25 cellular contexts compared by ENCODE assay signal in genomic region chr12:30525171-30525570, GRCh38.
"Had no signal": no experiment of that assay in that cellular context is flagged by ENCODE, and none has a peak within 500 bp of the region (broad histone marks: within the 10 kb centered on the region; RNA-seq: fewer than 3 reads in every experiment).

No MANE protein-coding gene starts in this region.

- ATAC-seq: left colon; left ventricle myocardium superior; natural killer cell treated with Interleukin-12 subunit alpha and Interleukin-12 subunit beta and Interleukin-15 and Interleukin-18, amount 100 ng/mL, for 72 hours; psoas muscle; sciatic nerve; stimulated activated naive B cell treated with anti-CD40 and anti-IgM and Interleukin-4, amounts not matched to agents 10 μg/mL and 1 μg/mL and 100 μg/mL, for 72 hours; stimulated activated naive CD8-positive, alpha-beta T cell treated with anti-CD3 and anti-CD28 coated beads, Interleukin-15, amount 100 ng/mL, for 72 hours had no signal

- DNase-seq: cortex of kidney; dorsolateral prefrontal cortex; effector CD8-positive, alpha-beta T cell; foreskin melanocyte; head of caudate nucleus; hippocampal formation; left colon; left ventricle myocardium superior; mesenchymal stem cell; midbrain; nucleus accumbens; psoas muscle; retina; spleen; stimulated activated CD4-positive, alpha-beta T cell treated with anti-CD3 and anti-CD28 coated beads, Interleukin-2, amount 100 ng/mL, for 24 hours; stimulated activated CD4-positive, alpha-beta T cell treated with anti-CD3 and anti-CD28 coated beads, Interleukin-4, amount 100 ng/mL, for 4 hours; stimulated activated naive B cell treated with anti-CD40 and anti-IgM and Interleukin-4, amounts not matched to agents 10 μg/mL and 1 μg/mL and 100 μg/mL, for 72 hours; stimulated activated naive CD8-positive, alpha-beta T cell treated with anti-CD3 and anti-CD28 coated beads, Interleukin-15, amount 100 ng/mL, for 72 hours; transverse colon had no signal

- H3K4me2 ChIP-seq: neural progenitor cell had no signal

- H3K9ac ChIP-seq: neural progenitor cell, parathyroid adenoma had no signal

- H3K79me2 ChIP-seq: parathyroid adenoma had no signal

- H3K27me3 ChIP-seq: dorsolateral prefrontal cortex, neural progenitor cell, spleen, transverse colon had no signal

- H3K27ac ChIP-seq: dorsolateral prefrontal cortex, neural progenitor cell, parathyroid adenoma, psoas muscle, spleen, thoracic aorta, transverse colon had no signal

- H3K9me3 ChIP-seq: psoas muscle, spleen, thoracic aorta, transverse colon had no signal

- H3K4me1 ChIP-seq: neural progenitor cell, parathyroid adenoma, psoas muscle, spleen, transverse colon had no signal

- H3K36me3 ChIP-seq: neural progenitor cell, spleen, thoracic aorta, transverse colon had no signal

- H2AFZ ChIP-seq: neural progenitor cell, parathyroid adenoma had no signal

- H3K4me3 ChIP-seq: dorsolateral prefrontal cortex, lung, neural progenitor cell, psoas muscle, spleen, thoracic aorta, transverse colon had no signal
